Comparison of ENCODE assay signal across 11 cellular contexts in the genomic region with DNA sequence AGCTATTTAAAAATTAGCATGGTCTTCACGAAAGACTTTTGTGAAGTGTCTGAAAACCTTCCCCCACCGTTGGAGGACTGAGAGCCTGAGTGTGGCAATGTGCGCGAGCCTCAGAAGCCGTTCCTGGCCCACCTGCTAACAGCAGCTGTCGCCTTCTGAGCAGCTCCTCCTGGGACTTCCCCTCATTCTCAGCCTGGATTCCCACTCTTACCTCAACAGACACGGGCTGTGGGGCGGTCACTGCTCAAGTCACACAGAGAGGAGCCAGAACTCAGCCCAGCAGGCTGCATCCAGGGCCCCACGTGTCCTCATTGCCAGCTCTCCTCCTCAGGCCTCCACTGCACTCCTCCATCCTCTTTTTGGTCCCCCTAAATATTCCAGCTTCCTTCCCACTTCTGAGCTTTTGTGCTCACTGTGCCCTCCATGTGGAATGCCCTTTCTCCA. TPM values are rescaled to one million over a fixed set of nuclear protein-coding genes. Genes with fewer than 3 reads are reported as not detected.
DNase-seq lines count a peak whose midpoint lies in the region; ATAC-seq and TF ChIP-seq lines count a peak whose summit lies in the region.
"Had no signal": no experiment of that assay in that cellular context is flagged by ENCODE, and none has a peak within 500 bp of the region (broad histone marks: within the 10 kb centered on the region; RNA-seq: fewer than 3 reads in every experiment).

No MANE protein-coding gene starts in this region.

- peaks cover 3% of the 10 kb centered on the region for H3K27me3 Mint-ChIP-seq in neural crest cell (ENCODE audit: low read depth)
- peaks cover 16% of the 10 kb centered on the region for H3K27me3 Mint-ChIP-seq in activated CD4-positive, alpha-beta T cell treated with anti-CD3 and anti-CD28 coated beads for 36 hours

- CTCF ChIA-PET in activated CD4-positive, alpha-beta T cell treated with anti-CD3 and anti-CD28 coated beads for 36 hours (lab: Charles Lee) = interaction anchor here (0.7 to 1.4 kb wide), 5 partner anchors 10 to 105 kb away, joined by 3 to 6 read pairs (median 5); a partner anchor contains a TSS

- no peaks in the 10 kb centered on the region for H3K9me3 Mint-ChIP-seq in neural crest cell
- peaks cover 3% of the 10 kb centered on the region for H3K9me3 Mint-ChIP-seq in activated CD4-positive, alpha-beta T cell treated with anti-CD3 and anti-CD28 coated beads for 36 hours (ENCODE audit: low read depth)

- intact Hi-C loops in activated CD4-positive, alpha-beta T cell treated with anti-CD3 and anti-CD28 coated beads for 36 hours (cut with DNase I, micrococcal nuclease) = no loop called here

- no peak for TF ChIP-seq CTCF in neural crest cell (conservative IDR thresholded peaks at IDR 0.05)

- POLR2A ChIA-PET in activated CD4-positive, alpha-beta T cell treated with anti-CD3 and anti-CD28 coated beads for 36 hours (lab: Charles Lee) = no interaction called here

- H3K4me3 Mint-ChIP-seq in neural crest cell = no peak overlapping the region
- H3K4me3 Mint-ChIP-seq in activated CD4-positive, alpha-beta T cell treated with anti-CD3 and anti-CD28 coated beads for 36 hours = no peak overlapping the region
- H3K4me3 Mint-ChIP-seq: activated T-cell treated with anti-CD3 and anti-CD28 coated beads, Interleukin-2, amount 50 U/mL, for 72 hours had no signal

- peak; percentile 60 for ATAC-seq in GM19035 (IDR thresholded peaks at IDR 0.05; ENCODE audit: unreplicated experiment)
- peak; percentile 72 for ATAC-seq in GM21825 (IDR thresholded peaks at IDR 0.05; ENCODE audit: unreplicated experiment)
- peak; percentile 68 for ATAC-seq in HG03469 (IDR thresholded peaks at IDR 0.05; ENCODE audit: unreplicated experiment)
- no peak for ATAC-seq in GM18519 (IDR thresholded peaks at IDR 0.05; ENCODE audit: low FRiP score, unreplicated experiment)
- ATAC-seq in activated CD4-positive, alpha-beta T cell treated with anti-CD3 and anti-CD28 coated beads for 36 hours = no peak
- ATAC-seq: activated T-cell treated with anti-CD3 and anti-CD28 coated beads, Interleukin-2, amount 50 U/mL, for 72 hours had no signal

- no peaks in the 10 kb centered on the region for H3K36me3 Mint-ChIP-seq in neural crest cell (ENCODE audit: low read depth)
- H3K36me3 Mint-ChIP-seq in activated CD4-positive, alpha-beta T cell treated with anti-CD3 and anti-CD28 coated beads for 36 hours (ENCODE audit: low read depth) = peaks cover 3% of the 10 kb centered on the region

- DNase-seq in neural crest cell (ENCODE audit: low read depth, low spot score) (no peak), NCI-H2029 (lab: John Stamatoyannopoulos, UW) (no peak), AML-193 (lab: John Stamatoyannopoulos, UW) (no peak)
- no peak for DNase-seq in activated CD4-positive, alpha-beta T cell treated with anti-CD3 and anti-CD28 coated beads for 36 hours
- DNase-seq: activated T-cell treated with anti-CD3 and anti-CD28 coated beads, Interleukin-2, amount 50 U/mL, for 72 hours; kidney; NCI-H187 treated with DMSO at 0.1 percent for 48 hours had no signal

- H3K27ac Mint-ChIP-seq in neural crest cell (ENCODE audit: unreplicated experiment) = peak overlapping the region; percentile 70
- H3K27ac Mint-ChIP-seq in activated CD4-positive, alpha-beta T cell treated with anti-CD3 and anti-CD28 coated beads for 36 hours = no peak overlapping the region
- H3K27ac Mint-ChIP-seq: activated T-cell treated with anti-CD3 and anti-CD28 coated beads, Interleukin-2, amount 50 U/mL, for 72 hours had no signal

- H3K4me1 Mint-ChIP-seq in neural crest cell = peaks cover 11% of the 10 kb centered on the region
- peaks cover 14% of the 10 kb centered on the region for H3K4me1 Mint-ChIP-seq in activated CD4-positive, alpha-beta T cell treated with anti-CD3 and anti-CD28 coated beads for 36 hours

RNA-seq across cellular contexts. Expression of a gene that starts 7.8 kb away (rescaled TPM):
- not detected in 2 replicates for total RNA-seq in neural crest cell
- total RNA-seq in activated CD4-positive, alpha-beta T cell treated with anti-CD3 and anti-CD28 coated beads for 36 hours = not detected
- total RNA-seq: activated T-cell treated with anti-CD3 and anti-CD28 coated beads, Interleukin-2, amount 50 U/mL, for 72 hours had no signal

RNA-seq across cellular contexts. Expression of a gene that starts 34.7 kb away (rescaled TPM):
- total RNA-seq in neural crest cell = 5.5 and 7.3 TPM in 2 replicates
- 1 to 10 TPM; 3.0 to 3.5 TPM for total RNA-seq in activated CD4-positive, alpha-beta T cell treated with anti-CD3 and anti-CD28 coated beads for 36 hours

Comparison
In these comparisons a context has a peak if more than half of its experiments do, and no peak if none do; other contexts are left out.
1. ATAC-seq: peak in GM19035 (single experiment), GM21825 (single experiment) and HG03469 (single experiment); none in GM18519 (single experiment) and activated CD4-positive, alpha-beta T cell treated with anti-CD3 and anti-CD28 coated beads for 36 hours (single experiment).